In the genomic region with DNA sequence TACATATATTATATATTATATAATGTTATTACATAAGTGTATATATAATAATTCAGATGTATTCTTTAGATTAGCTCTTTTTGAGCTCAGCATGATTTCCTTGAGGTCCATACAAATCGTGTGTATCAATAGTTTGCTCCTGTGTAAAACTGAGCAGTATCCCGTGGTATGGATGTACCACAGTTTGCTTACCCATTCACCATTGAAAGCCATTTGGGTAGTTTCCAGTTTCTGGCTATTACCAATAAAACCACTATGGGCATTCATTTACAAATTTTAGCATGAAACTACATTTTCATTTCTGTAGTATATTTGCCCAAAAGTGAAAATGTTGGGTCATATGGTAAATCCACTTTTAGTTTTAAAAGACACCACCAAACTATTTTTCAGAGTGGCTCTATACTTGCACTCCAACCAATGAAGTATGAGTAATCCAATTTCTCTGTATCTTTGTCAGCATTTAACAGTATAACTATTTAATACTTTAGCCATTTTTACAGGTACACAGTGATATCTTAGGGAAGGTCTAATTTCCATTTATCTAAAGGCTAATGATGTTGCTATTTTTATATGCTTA, we compare ENCODE assay signal across 28 cellular contexts.
"Had no signal": no experiment of that assay in that cellular context is flagged by ENCODE, and none has a peak within 500 bp of the region (broad histone marks: within the 10 kb centered on the region; RNA-seq: fewer than 3 reads in every experiment).

No MANE protein-coding gene starts in this region.

- FAIRE-seq: small intestine, urothelium cell line had no signal

- H3K27me3 ChIP-seq: neural progenitor cell, ovary, right lobe of liver, sigmoid colon, stomach, thyroid gland, tibial nerve, upper lobe of left lung, vagina had no signal

- H3K9me3 Mint-ChIP-seq: nephron, neural progenitor cell had no signal

- H3K27ac ChIP-seq: neural progenitor cell, ovary, parathyroid adenoma, psoas muscle, right lobe of liver, sigmoid colon, stomach, thoracic aorta, thyroid gland, tibial nerve, upper lobe of left lung, vagina had no signal

- H3K36me3 ChIP-seq: neural progenitor cell, ovary, right lobe of liver, sigmoid colon, stomach, thoracic aorta, thyroid gland, tibial nerve, upper lobe of left lung, vagina had no signal

- H3K4me3 ChIP-seq: neural progenitor cell, ovary, psoas muscle, right lobe of liver, sigmoid colon, stomach, thoracic aorta, thyroid gland, tibial nerve, upper lobe of left lung, vagina had no signal

- DNase-seq: occipital lobe; ovary; posterior cingulate gyrus; psoas muscle; right cardiac atrium; right lobe of liver; sigmoid colon; small intestine; stimulated activated CD4-positive, alpha-beta T cell treated with anti-CD3 and anti-CD28 coated beads, Interleukin-15, amount 100 ng/mL, for 24 hours; stimulated activated CD4-positive, alpha-beta T cell treated with anti-CD3 and anti-CD28 coated beads, Interleukin-2, amount 100 ng/mL, for 24 hours; stimulated activated CD4-positive, alpha-beta T cell treated with anti-CD3 and anti-CD28 coated beads, Interleukin-2, amount 100 ng/mL, for 48 hours; stimulated activated CD4-positive, alpha-beta T cell treated with anti-CD3 and anti-CD28 coated beads, Interleukin-4, amount 100 ng/mL, for 24 hours; stimulated activated naive B cell treated with anti-CD40 and anti-IgM and Interleukin-4, amounts not matched to agents 10 μg/mL and 1 μg/mL and 100 μg/mL, for 72 hours; stimulated activated naive CD4-positive, alpha-beta T cell treated with Interleukin-2 at 50 U/mL for 16 hours; stomach; thyroid gland; trophoblast cell; upper lobe of left lung had no signal

- H3K4me3 Mint-ChIP-seq: nephron; neural progenitor cell; stimulated activated effector memory CD8-positive, alpha-beta T cell treated with anti-CD3 and anti-CD28 coated beads, Interleukin-12 subunit alpha, Interleukin-12 subunit beta, amount 100 ng/mL, for 72 hours; stimulated activated naive B cell treated with anti-CD40 and anti-IgM and Interleukin-4, amounts not matched to agents 10 μg/mL and 1 μg/mL and 100 μg/mL, for 72 hours; stimulated activated naive CD8-positive, alpha-beta T cell treated with anti-CD3 and anti-CD28 coated beads, Interleukin-15, Interleukin-2, amounts not matched to agents 100 ng/mL and 50 ng/mL, for 24 hours had no signal

- H3K27ac Mint-ChIP-seq: nephron; neural progenitor cell; progenitor cell of endocrine pancreas; stimulated activated effector memory CD8-positive, alpha-beta T cell treated with anti-CD3 and anti-CD28 coated beads, Interleukin-12 subunit alpha, Interleukin-12 subunit beta, amount 100 ng/mL, for 72 hours; stimulated activated naive B cell treated with anti-CD40 and anti-IgM and Interleukin-4, amounts not matched to agents 10 μg/mL and 1 μg/mL and 100 μg/mL, for 72 hours; stimulated activated naive CD8-positive, alpha-beta T cell treated with anti-CD3 and anti-CD28 coated beads, Interleukin-15, Interleukin-2, amounts not matched to agents 100 ng/mL and 50 ng/mL, for 24 hours had no signal

- H3K4me2 ChIP-seq: neural progenitor cell had no signal

- H3K4me1 ChIP-seq: neural progenitor cell, parathyroid adenoma, psoas muscle, right lobe of liver, sigmoid colon, stomach, thyroid gland, tibial nerve, upper lobe of left lung, vagina had no signal

- H3K36me3 Mint-ChIP-seq: neural progenitor cell; stimulated activated effector memory CD8-positive, alpha-beta T cell treated with anti-CD3 and anti-CD28 coated beads, Interleukin-12 subunit alpha, Interleukin-12 subunit beta, amount 100 ng/mL, for 72 hours; stimulated activated naive B cell treated with anti-CD40 and anti-IgM and Interleukin-4, amounts not matched to agents 10 μg/mL and 1 μg/mL and 100 μg/mL, for 72 hours had no signal

- ATAC-seq: psoas muscle; right cardiac atrium; right lobe of liver; stimulated activated effector memory CD8-positive, alpha-beta T cell treated with anti-CD3 and anti-CD28 coated beads, Interleukin-12 subunit alpha, Interleukin-12 subunit beta, amount 100 ng/mL, for 72 hours; stimulated activated naive B cell treated with anti-CD40 and anti-IgM and Interleukin-4, amounts not matched to agents 10 μg/mL and 1 μg/mL and 100 μg/mL, for 72 hours had no signal

- H3K9ac ChIP-seq: neural progenitor cell, parathyroid adenoma had no signal

- H3K27me3 Mint-ChIP-seq: progenitor cell of endocrine pancreas; stimulated activated naive B cell treated with anti-CD40 and anti-IgM and Interleukin-4, amounts not matched to agents 10 μg/mL and 1 μg/mL and 100 μg/mL, for 72 hours; stimulated activated naive CD8-positive, alpha-beta T cell treated with anti-CD3 and anti-CD28 coated beads, Interleukin-15, Interleukin-2, amounts not matched to agents 100 ng/mL and 50 ng/mL, for 24 hours had no signal

- H3K79me2 ChIP-seq: parathyroid adenoma had no signal

- H3K9me3 ChIP-seq: ovary, psoas muscle, right lobe of liver, sigmoid colon, stomach, thoracic aorta, thyroid gland, tibial nerve, upper lobe of left lung, vagina had no signal

- H2AFZ ChIP-seq: neural progenitor cell, parathyroid adenoma had no signal

- H3K4me1 Mint-ChIP-seq: nephron; neural progenitor cell; stimulated activated effector memory CD8-positive, alpha-beta T cell treated with anti-CD3 and anti-CD28 coated beads, Interleukin-12 subunit alpha, Interleukin-12 subunit beta, amount 100 ng/mL, for 72 hours; stimulated activated naive B cell treated with anti-CD40 and anti-IgM and Interleukin-4, amounts not matched to agents 10 μg/mL and 1 μg/mL and 100 μg/mL, for 72 hours had no signal
